ENCODE assay signal across 17 cellular contexts in the genomic region with DNA sequence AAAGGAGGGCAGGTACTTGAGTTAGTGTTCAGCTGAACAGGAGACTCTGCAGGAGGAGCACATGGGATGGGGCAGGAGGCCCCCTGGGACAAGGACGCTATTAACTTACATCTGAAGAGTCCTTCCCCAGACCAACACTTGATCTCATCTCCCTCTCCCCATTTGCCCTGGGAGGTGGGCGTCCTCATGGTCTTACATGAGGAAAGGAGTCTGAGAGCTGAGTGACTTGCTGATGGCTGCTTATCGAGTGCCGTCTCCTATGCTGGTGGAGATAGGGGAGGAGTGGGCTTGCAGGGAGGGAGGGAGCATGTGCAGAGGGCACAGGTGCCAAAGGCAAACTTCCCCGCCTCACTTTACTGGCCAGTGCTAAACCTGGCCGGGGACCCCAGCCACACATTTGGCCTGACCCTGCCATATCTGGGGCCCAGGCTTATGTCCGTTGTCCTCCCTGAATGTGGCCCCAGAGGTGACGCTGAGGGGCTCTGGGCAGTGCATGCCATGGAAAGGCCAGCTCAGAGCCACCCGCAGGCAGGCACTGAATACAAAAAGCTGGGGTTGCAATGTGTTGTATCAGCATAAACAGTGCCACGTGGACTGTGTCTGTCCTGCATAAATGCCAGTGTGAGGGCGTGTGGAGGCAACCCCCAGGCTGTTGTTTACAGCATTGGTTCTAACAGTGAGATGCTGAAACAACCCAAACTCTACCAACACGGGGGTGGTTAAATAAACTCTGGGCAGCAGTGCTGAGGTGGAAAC. TPM values are rescaled to one million over a fixed set of nuclear protein-coding genes. Genes with fewer than 3 reads are reported as not detected.
DNase-seq lines count a peak whose midpoint lies in the region; ATAC-seq, FAIRE-seq and TF ChIP-seq lines count a peak whose summit lies in the region.
"Had no signal": no experiment of that assay in that cellular context is flagged by ENCODE, and none has a peak within 500 bp of the region (broad histone marks: within the 10 kb centered on the region; RNA-seq: fewer than 3 reads in every experiment).

No MANE protein-coding gene starts in this region.

- H2AFZ ChIP-seq in SK-N-SH (ENCODE audit: low read depth) (no peak overlapping the region), K562 (ENCODE audit: low read depth, low read length) (no peak overlapping the region)

- 68% methylated on average over 8 of the region's 12 CpGs for WGBS in SK-N-SH (ENCODE audit: low lambda C conversion rate)
- WGBS in K562 (ENCODE audit: insufficient coverage, low coverage, missing lambda C conversion rate), result 32% methylated on average over 12 of the region's 12 CpGs

- no peaks in the 10 kb centered on the region for H3K79me2 ChIP-seq in SK-N-SH (ENCODE audit: insufficient read depth)
- no peaks in the 10 kb centered on the region for H3K79me2 ChIP-seq in K562 (ENCODE audit: control insufficient read depth, insufficient read depth, low read length)

- intact Hi-C loops in K562 (cut with micrococcal nuclease), result no loop called here

- TF ChIP-seq RAD21 in SK-N-SH (IDR thresholded peaks at IDR 0.05; ENCODE audit: low read length) (no peak), K562 (CRISPR knock-in tag; conservative IDR thresholded peaks at IDR 0.05 in 1 of 2, IDR thresholded peaks at IDR 0.05 in 1 of 2) (no peak)

- ATAC-seq in SK-N-SH treated with all-trans-retinoic acid at 6 μM for 48 hours (no peak), K562 (no peak), HG03280 (IDR thresholded peaks at IDR 0.05; ENCODE audit: unreplicated experiment) (no peak)

- no peaks in the 10 kb centered on the region for H3K9me2 ChIP-seq in SK-N-SH

- no peak for TF ChIP-seq CTCF in SK-N-SH (IDR thresholded peaks at IDR 0.05)
- no peak for TF ChIP-seq CTCF in K562 (IDR thresholded peaks at IDR 0.05 in 2 of 3, conservative IDR thresholded peaks at IDR 0.05 in 1 of 3; ENCODE audit: insufficient read depth in 2 of 3, low read depth in 1 of 3, low read length in 3 of 3)

- H3K9me3 ChIP-seq in SK-N-SH (no peaks in the 10 kb centered on the region), K562 (replicated peaks; ENCODE audit: control insufficient read depth, insufficient read depth, low read depth, low read length) (peaks cover 9% of the 10 kb centered on the region; the same call in 1 of the 2 replicates)
- H3K9me3 ChIP-seq: breast epithelium, SJSA1 had no signal

- H3K4me3 ChIP-seq in SK-N-SH (ENCODE audit: low read depth in 2 of 2, low read length in 1 of 2) (no peak overlapping the region), K562 (no peak overlapping the region)
- H3K4me3 ChIP-seq: breast epithelium, SJSA1 had no signal

- H4K20me1 ChIP-seq in SK-N-SH (ENCODE audit: insufficient read depth), result no peaks in the 10 kb centered on the region
- H4K20me1 ChIP-seq in K562 (replicated peaks; ENCODE audit: control insufficient read depth, insufficient read depth, low read length), result no peaks in the 10 kb centered on the region

- H3K9me1 ChIP-seq in K562 (ENCODE audit: control insufficient read depth, insufficient read depth, low read length), result no peaks in the 10 kb centered on the region

- H3K9ac ChIP-seq in SK-N-SH (no peak overlapping the region), K562 (ENCODE audit: insufficient read depth in 1 of 2, low read depth in 2 of 2, low read length in 2 of 2) (peak overlapping the region in 1 of 2 experiments; percentile 49; a peak in 1 of 4 replicates)

- DNase-seq in SK-N-SH, result no peak
- DNase-seq in K562 (ENCODE audit: extremely low read depth in 1 of 4, low spot score in 3 of 4), result no peak
- DNase-seq in islet precursor cell, result peak; percentile 54
- peak in 34 of 49 donors; percentile 17 to 81 (median 44) for DNase-seq in substantia nigra (lab: John Stamatoyannopoulos, UW)
- DNase-seq in SIG-M5 (lab: John Stamatoyannopoulos, UW), result no peak
- no peak for DNase-seq in MV-4-11 (lab: John Stamatoyannopoulos, UW)
- DNase-seq: activated naive CD4-positive, alpha-beta T cell treated with Interleukin-2 at 50 U/mL for 16 hours; NCI-H1092 treated with DMSO at 0.1 percent for 48 hours; stimulated activated CD4-positive, alpha-beta T cell treated with anti-CD3 and anti-CD28 coated beads, Interleukin-2, amount 100 ng/mL, for 24 hours had no signal

- in situ Hi-C loops in K562 (cut with MboI), result no loop called here

- H3K4me1 ChIP-seq in SK-N-SH (ENCODE audit: control insufficient read depth in 1 of 2, insufficient read depth in 2 of 2, low read depth in 1 of 2, low read length in 1 of 2), result peaks cover 25 to 51% of the 10 kb centered on the region in 2 experiments
- peaks cover 15 to 18% of the 10 kb centered on the region in 2 experiments for H3K4me1 ChIP-seq in K562 (replicated peaks in 1 of 2; ENCODE audit: control insufficient read depth in 2 of 2, insufficient read depth in 2 of 2, low read length in 2 of 2)
- H3K4me1 ChIP-seq: SJSA1 had no signal

- H3K27ac ChIP-seq in SK-N-SH (ENCODE audit: low read depth in 2 of 2, low read length in 1 of 2), result no peak overlapping the region
- no peak overlapping the region for H3K27ac ChIP-seq in K562 (ENCODE audit: extremely low read depth, low read depth, low read length)
- peak overlapping the region; percentile 87 for H3K27ac ChIP-seq in substantia nigra (ENCODE audit: low read depth, low read length, poor library complexity, severe bottlenecking)
- H3K27ac ChIP-seq: SJSA1 had no signal

- no peaks in the 10 kb centered on the region for H3K27me3 ChIP-seq in SK-N-SH (ENCODE audit: insufficient read depth)
- no peaks in the 10 kb centered on the region for H3K27me3 ChIP-seq in K562 (ENCODE audit: control insufficient read depth in 2 of 2, insufficient read depth in 2 of 2, low read length in 2 of 2)
- H3K27me3 ChIP-seq: breast epithelium, SJSA1 had no signal

- no peak for TF ChIP-seq EP300 in SK-N-SH (IDR thresholded peaks at IDR 0.05; ENCODE audit: borderline replicate concordance in 1 of 2, low read depth in 1 of 2, low read length in 1 of 2)
- TF ChIP-seq EP300 in K562 (IDR thresholded peaks at IDR 0.05; ENCODE audit: low read length), result no peak

- TF ChIP-seq POLR2A in K562 (conservative IDR thresholded peaks at IDR 0.05), result no peak

- CTCF ChIA-PET in SK-N-SH (lab: Yijun Ruan, JAX) (interaction anchor here (2.5 to 14.1 kb wide), 3 partner anchors 72 to 181 kb away, joined by 10 to 312 read pairs (median 18); partner anchors contain the start of gene AQP6), K562 (lab: Yijun Ruan, JAX; ENCODE audit: low intra/inter-chr PET ratio) (no interaction called here)

- H3K36me3 ChIP-seq in SK-N-SH (replicated peaks in 1 of 2; ENCODE audit: control insufficient read depth in 1 of 2, insufficient read depth in 2 of 2, low read length in 1 of 2) (no peaks in the 10 kb centered on the region), K562 (ENCODE audit: control insufficient read depth, insufficient read depth, low read length) (no peaks in the 10 kb centered on the region)
- H3K36me3 ChIP-seq: breast epithelium, SJSA1 had no signal

- POLR2A ChIA-PET in SK-N-SH (lab: Yijun Ruan, JAX) (no interaction called here), K562 (lab: Yijun Ruan, JAX) (no interaction called here)

- peaks cover 13% of the 10 kb centered on the region for H3F3A ChIP-seq in SK-N-SH (replicated peaks; ENCODE audit: insufficient read depth)

- H3K4me2 ChIP-seq in SK-N-SH (no peak overlapping the region), K562 (ENCODE audit: insufficient read depth, low read length) (no peak overlapping the region)

- FAIRE-seq in K562 (lab: Jason Lieb, UNC), result peak; percentile 26
- FAIRE-seq: TTC549 had no signal

- BruUV-seq in K562 (replicated peaks; lab: Mats Ljungman, UMichigan), result no TSS peak

RNA-seq across cellular contexts. Expression of gene FAIM2, which starts 29.4 kb away (rescaled TPM):
- polyA plus RNA-seq in SK-N-SH (2012; rRNA removed) (6.3 and 11.3 TPM in 2 replicates), K562 (2011; rRNA removed) (not detected in 2 replicates), K562 (2014; fragmentation: Illumina TruSeq; extraction: Trizol) (not detected in 2 replicates), K562 (2014; fragmentation: Nextera tagmentation; extraction: Ambion mirVana) (under 1 TPM in 1 of 2 experiments, not detected in 1; 0.10 TPM), K562 (2014; rRNA removed) (0.01 TPM in 1 of 2 replicates, not detected in the other)
- 4.6 and 6.9 TPM in 2 replicates for polyA plus RNA-seq in SK-N-SH (2012; cell fraction: cytosol; rRNA removed)
- polyA plus RNA-seq in SK-N-SH (2012; cell fraction: nucleus; rRNA removed), result 3.7 and 4.8 TPM in 2 replicates
- total RNA-seq in K562 (2011; cell fraction: chromatin; rRNA removed; ENCODE audit: low replicate concordance), result not detected in 2 replicates
- total RNA-seq in K562 (2011; cell fraction: nucleolus; rRNA removed), result not detected in 2 replicates
- total RNA-seq in K562 (2011; cell fraction: nucleoplasm; rRNA removed), result 0.15 TPM in 1 of 2 replicates, not detected in the other
- total RNA-seq in K562 (2014; rRNA removed) (not detected in 2 replicates), K562 (2014; rRNA removed; fragmentation: Illumina TruSeq; extraction: Trizol) (not detected in 2 replicates), K562 (2015; rRNA removed; fragmentation: Illumina TruSeq; extraction: Trizol) (not detected in 2 replicates), K562 (2021) (not detected in 2 replicates)
- 0.07 and 0.76 TPM in 2 replicates for polyA plus RNA-seq in K562 (2011; cell fraction: cytosol; rRNA removed)
- polyA plus RNA-seq in K562 (2011; cell fraction: nucleus; rRNA removed), result not detected in 2 replicates
- polyA plus RNA-seq in K562 (2012), result 0.09 and 0.17 TPM in 2 replicates
- not detected in 2 replicates for polyA minus RNA-seq in K562 (2011; rRNA and poly(A)+ RNA removed)
- polyA minus RNA-seq in K562 (2011; cell fraction: cytosol; rRNA and poly(A)+ RNA removed), result not detected in 2 replicates
- polyA minus RNA-seq in K562 (2011; cell fraction: nucleus; rRNA and poly(A)+ RNA removed), result not detected in 2 replicates
- total RNA-seq: A172, glomerular endothelial cell, progenitor cell of endocrine pancreas, SJSA1 had no signal

RNA-seq across cellular contexts. Expression of gene BCDIN3D, which starts 31.4 kb away (rescaled TPM):
- polyA plus RNA-seq in SK-N-SH (2012; rRNA removed), result 2.3 and 3.8 TPM in 2 replicates
- 2.9 and 3.3 TPM in 2 replicates for polyA plus RNA-seq in SK-N-SH (2012; cell fraction: cytosol; rRNA removed)
- 1.6 and 2.7 TPM in 2 replicates for polyA plus RNA-seq in SK-N-SH (2012; cell fraction: nucleus; rRNA removed)
- total RNA-seq in K562 (2011; cell fraction: chromatin; rRNA removed; ENCODE audit: low replicate concordance), result 6.1 and 8.1 TPM in 2 replicates
- total RNA-seq in K562 (2011; cell fraction: nucleolus; rRNA removed), result 10.5 and 11.7 TPM in 2 replicates
- total RNA-seq in K562 (2011; cell fraction: nucleoplasm; rRNA removed), result 9.2 and 11.8 TPM in 2 replicates
- 3.7 and 4.3 TPM in 2 replicates for total RNA-seq in K562 (2014; rRNA removed)
- total RNA-seq in K562 (2014; rRNA removed; fragmentation: Illumina TruSeq; extraction: Trizol), result 4.4 and 4.6 TPM in 2 replicates
- 4.9 TPM in 2 replicates for total RNA-seq in K562 (2015; rRNA removed; fragmentation: Illumina TruSeq; extraction: Trizol)
- total RNA-seq in K562 (2021), result 5.1 and 5.6 TPM in 2 replicates
- polyA plus RNA-seq in K562 (2011; rRNA removed), result 3.7 and 5.6 TPM in 2 replicates
- polyA plus RNA-seq in K562 (2011; cell fraction: cytosol; rRNA removed), result 3.5 and 4.3 TPM in 2 replicates
- 2.3 and 3.5 TPM in 2 replicates for polyA plus RNA-seq in K562 (2011; cell fraction: nucleus; rRNA removed)
- 4.0 and 5.4 TPM in 2 replicates for polyA plus RNA-seq in K562 (2012)
- polyA plus RNA-seq in K562 (2014; fragmentation: Illumina TruSeq; extraction: Trizol), result 5.1 and 5.9 TPM in 2 replicates
- polyA plus RNA-seq in K562 (2014; fragmentation: Nextera tagmentation; extraction: Ambion mirVana), result 1 to 10 TPM; 6.3 to 6.9 TPM
- polyA plus RNA-seq in K562 (2014; rRNA removed), result 5.2 and 5.8 TPM in 2 replicates
- 4.7 and 5.3 TPM in 2 replicates for polyA minus RNA-seq in K562 (2011; rRNA and poly(A)+ RNA removed)
- polyA minus RNA-seq in K562 (2011; cell fraction: cytosol; rRNA and poly(A)+ RNA removed), result 1.1 and 1.9 TPM in 2 replicates
- 2.7 and 4.7 TPM in 2 replicates for polyA minus RNA-seq in K562 (2011; cell fraction: nucleus; rRNA and poly(A)+ RNA removed)

RNA-seq across cellular contexts. Expression of gene NCKAP5L, which starts 46.1 kb away (rescaled TPM):
- 8.7 and 8.9 TPM in 2 replicates for polyA plus RNA-seq in SK-N-SH (2012; rRNA removed)
- polyA plus RNA-seq in SK-N-SH (2012; cell fraction: cytosol; rRNA removed), result 2.3 and 4.2 TPM in 2 replicates
- polyA plus RNA-seq in SK-N-SH (2012; cell fraction: nucleus; rRNA removed), result 31.2 and 32.9 TPM in 2 replicates
- 15.1 and 38.6 TPM in 2 replicates for total RNA-seq in K562 (2011; cell fraction: chromatin; rRNA removed; ENCODE audit: low replicate concordance)
- total RNA-seq in K562 (2011; cell fraction: nucleolus; rRNA removed), result 21.6 and 25.2 TPM in 2 replicates
- 21.0 and 24.7 TPM in 2 replicates for total RNA-seq in K562 (2011; cell fraction: nucleoplasm; rRNA removed)
- 7.3 and 9.4 TPM in 2 replicates for total RNA-seq in K562 (2014; rRNA removed)
- 1.4 and 2.1 TPM in 2 replicates for total RNA-seq in K562 (2014; rRNA removed; fragmentation: Illumina TruSeq; extraction: Trizol)
- 4.7 and 4.9 TPM in 2 replicates for total RNA-seq in K562 (2015; rRNA removed; fragmentation: Illumina TruSeq; extraction: Trizol)
- total RNA-seq in K562 (2021), result 13.4 and 14.4 TPM in 2 replicates
- polyA plus RNA-seq in K562 (2011; rRNA removed), result 1.7 and 3.6 TPM in 2 replicates
- 2.0 and 3.8 TPM in 2 replicates for polyA plus RNA-seq in K562 (2011; cell fraction: cytosol; rRNA removed)
- 7.3 and 13.2 TPM in 2 replicates for polyA plus RNA-seq in K562 (2011; cell fraction: nucleus; rRNA removed)
- 6.2 and 8.4 TPM in 2 replicates for polyA plus RNA-seq in K562 (2012)
- 3.7 and 7.7 TPM in 2 replicates for polyA plus RNA-seq in K562 (2014; fragmentation: Illumina TruSeq; extraction: Trizol)
- polyA plus RNA-seq in K562 (2014; fragmentation: Nextera tagmentation; extraction: Ambion mirVana), result under 1 TPM; 0.01 to 0.04 TPM
- polyA plus RNA-seq in K562 (2014; rRNA removed), result 4.8 and 6.3 TPM in 2 replicates
- 5.1 and 5.7 TPM in 2 replicates for polyA minus RNA-seq in K562 (2011; rRNA and poly(A)+ RNA removed)
- 5.6 and 7.4 TPM in 2 replicates for polyA minus RNA-seq in K562 (2011; cell fraction: cytosol; rRNA and poly(A)+ RNA removed)
- 8.1 and 10.1 TPM in 2 replicates for polyA minus RNA-seq in K562 (2011; cell fraction: nucleus; rRNA and poly(A)+ RNA removed)

Comparison
In these comparisons a context has a peak if more than half of its experiments do, and no peak if none do; other contexts are left out.
1. DNase-seq: peak in islet precursor cell (single experiment) and substantia nigra (34 of 49); none in SK-N-SH (single experiment), K562 (0 of 4), SIG-M5 (single experiment) and MV-4-11 (single experiment).
2. Of the 27 proteins assayed by ChIP-seq in both K562 and SK-N-SH: peak only in K562: none; only in SK-N-SH: MXI1; in both: none; in neither: 26.